In genomic region chr11:110243804-110244203, GRCh38 we compare ENCODE assay signal across 1 cellular context.
TF ChIP-seq lines count a peak whose summit lies in the region.

No MANE protein-coding gene starts in this region.

TF ChIP-seq in GM12891, 5 proteins besides CTCF, POLR2A, EP300 and RAD21 (continued from another document):
- TF ChIP-seq TAF1 (IDR thresholded peaks at IDR 0.05; ENCODE audit: low read depth, low read length): no peak
TF ChIP-seq in GM12891: peak in this region for 0.
